19 cellular contexts compared by ENCODE assay signal in the genomic region with DNA sequence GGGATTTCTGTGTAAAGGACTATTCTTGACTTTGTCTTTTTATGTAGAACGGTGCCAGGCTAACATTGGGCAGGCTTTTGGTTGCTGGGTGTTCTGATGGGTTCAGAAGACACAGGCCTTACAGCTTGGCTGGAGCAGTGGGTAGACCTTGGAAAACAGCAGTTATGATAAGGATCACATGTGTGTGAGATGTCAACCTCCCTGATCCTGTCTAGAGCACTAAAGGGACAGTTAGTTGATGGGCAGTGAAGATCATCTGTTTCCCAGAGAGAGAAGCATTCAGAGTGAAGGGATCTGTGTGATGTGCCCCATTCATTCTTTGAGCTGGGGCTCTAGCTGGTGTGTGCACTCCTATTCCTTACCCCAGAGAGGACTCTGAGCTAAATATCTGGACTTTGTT.
A peak's percentile ranks its signal among the peaks of the same experiment; 100 is the strongest.
DNase-seq lines count a peak whose midpoint lies in the region; ATAC-seq and TF ChIP-seq lines count a peak whose summit lies in the region.
"Had no signal": no experiment of that assay in that cellular context is flagged by ENCODE, and none has a peak within 500 bp of the region (broad histone marks: within the 10 kb centered on the region; RNA-seq: fewer than 3 reads in every experiment).

No MANE protein-coding gene starts in this region.

- TF ChIP-seq EP300 in neural cell (conservative IDR thresholded peaks at IDR 0.05; ENCODE audit: poor library complexity, severe bottlenecking), result no peak

- no peak overlapping the region for H3K4me3 ChIP-seq in Panc1 (ENCODE audit: low read depth in 2 of 2, low read length in 2 of 2)
- H3K4me3 ChIP-seq in neural cell (ENCODE audit: low read length), result no peak overlapping the region
- H3K4me3 ChIP-seq: BLaER1, GM23248 had no signal

- H3K4me1 ChIP-seq in Panc1 (ENCODE audit: control insufficient read depth, insufficient read depth, low read length), result peaks cover 58% of the 10 kb centered on the region

- no peak for TF ChIP-seq CTCF in Panc1 (IDR thresholded peaks at IDR 0.05)
- TF ChIP-seq CTCF in neural cell (IDR thresholded peaks at IDR 0.05; ENCODE audit: poor library complexity, severe bottlenecking), result no peak

- H3K79me2 ChIP-seq in neural cell (replicated peaks; ENCODE audit: insufficient read depth, low read length), result peaks cover 5% of the 10 kb centered on the region

- ATAC-seq in Panc1 (no peak), left lobe of liver (peak; percentile 16), HG03520 (IDR thresholded peaks at IDR 0.05; ENCODE audit: unreplicated experiment) (no peak), Right ventricle myocardium superior (ENCODE audit: poor library complexity) (no peak)
- ATAC-seq: CD8-positive, alpha-beta T cell had no signal

- H3K27ac ChIP-seq in Panc1 (ENCODE audit: low read length) (peak overlapping the region; percentile 66), neural cell (ENCODE audit: low read length) (no peak overlapping the region)
- H3K27ac ChIP-seq: 22Rv1, BLaER1, C4-2B, GM23248 had no signal

- H3K9ac ChIP-seq in neural cell (ENCODE audit: low read length), result no peak overlapping the region
- H3K9ac ChIP-seq: BLaER1, GM23248 had no signal

- H3K36me3 ChIP-seq in Panc1 (ENCODE audit: control insufficient read depth, insufficient read depth, low read length) (no peaks in the 10 kb centered on the region), neural cell (ENCODE audit: insufficient read depth, low read length) (no peaks in the 10 kb centered on the region)
- H3K36me3 ChIP-seq: BLaER1 had no signal

- no peak for TF ChIP-seq RAD21 in neural cell (conservative IDR thresholded peaks at IDR 0.05)

- H2AFZ ChIP-seq in neural cell (ENCODE audit: low read depth, low read length), result no peak overlapping the region
- H2AFZ ChIP-seq: GM23248 had no signal

- BruUV-seq in Panc1 (replicated peaks; lab: Mats Ljungman, UMichigan), result no TSS peak

- no peaks in the 10 kb centered on the region for H3F3A ChIP-seq in neural cell (ENCODE audit: insufficient read depth, low read length, poor library complexity, severe bottlenecking)

- no peaks in the 10 kb centered on the region for H4K20me1 ChIP-seq in neural cell (ENCODE audit: insufficient read depth)
- H4K20me1 ChIP-seq: BLaER1 had no signal

- H3K27me3 ChIP-seq in Panc1 (ENCODE audit: control insufficient read depth, insufficient read depth, low read length) (no peaks in the 10 kb centered on the region), neural cell (ENCODE audit: insufficient read depth, low read depth, low read length) (no peaks in the 10 kb centered on the region)
- H3K27me3 ChIP-seq: BLaER1 had no signal

- in situ Hi-C loops in Panc1 (cut with HindIII; ENCODE audit: low pct_unique_long_range_greater_than_20kb, low sequenced_read_pairs), result no loop called here

- peak overlapping the region; percentile 2 for H3K4me2 ChIP-seq in neural cell (ENCODE audit: low read length)
- H3K4me2 ChIP-seq: BLaER1 had no signal

- H3K9me3 ChIP-seq in Panc1 (ENCODE audit: control insufficient read depth, insufficient read depth, low read depth, low read length) (no peaks in the 10 kb centered on the region), neural cell (ENCODE audit: low read length) (no peaks in the 10 kb centered on the region)
- H3K9me3 ChIP-seq: BLaER1, Caco-2 had no signal

- POLR2A ChIA-PET in Panc1 (lab: Charles Lee), result no interaction called here

- intact Hi-C loops in Panc1 (cut with micrococcal nuclease; ENCODE audit: unreplicated experiment), result no loop called here
- intact Hi-C loops in Right ventricle myocardium superior (cut with DNase I), result no loop called here

- DNase-seq in DMS 273 (lab: John Stamatoyannopoulos, UW; ENCODE audit: unreplicated experiment) (peak; percentile 34), DMS 273 treated with DMSO at 0.1 percent for 48 hours (lab: John Stamatoyannopoulos, UW) (no peak), Panc1 (ENCODE audit: low read depth, low spot score) (no peak), left lobe of liver (ENCODE audit: low spot score) (no peak), Right ventricle myocardium superior (no peak), NCI-H2107 (lab: John Stamatoyannopoulos, UW) (no peak)
- DNase-seq: Caco-2; CD4-positive, CD25-positive, alpha-beta regulatory T cell; CD8-positive, alpha-beta T cell; DMS153; DND-41; GM23248; H7; HCEC 1CT had no signal

- CTCF ChIA-PET in Panc1 (lab: Charles Lee), result interaction anchor here (0.6 kb wide), 1 partner anchor 307 kb away, joined by 5 read pairs; no protein-coding TSS in a partner anchor

- no peaks in the 10 kb centered on the region for H3K9me2 ChIP-seq in neural cell (ENCODE audit: insufficient read depth, low read length)

TF ChIP-seq in neural cell, 6 proteins besides CTCF, POLR2A, EP300 and RAD21:
- TF ChIP-seq MXI1 (conservative IDR thresholded peaks at IDR 0.05; ENCODE audit: poor library complexity, severe bottlenecking), result no peak
TF ChIP-seq in neural cell: peak in this region for 0.
